ENCODE assay signal across 8 cellular contexts in genomic region chr9:93119953-93120845, GRCh38. TPM values are rescaled to one million over a fixed set of nuclear protein-coding genes. Genes with fewer than 3 reads are reported as not detected.
DNase-seq lines count a peak whose midpoint lies in the region; ATAC-seq, FAIRE-seq and TF ChIP-seq lines count a peak whose summit lies in the region.

No MANE protein-coding gene starts in this region.

- no peaks in the 10 kb centered on the region for H3K27me3 Mint-ChIP-seq in CD4-positive, alpha-beta memory T cell

- H3K9me3 Mint-ChIP-seq in CD4-positive, alpha-beta memory T cell: no peaks in the 10 kb centered on the region
- no peaks in the 10 kb centered on the region for H3K9me3 Mint-ChIP-seq in stimulated activated effector memory CD8-positive, alpha-beta T cell treated with anti-CD3 and anti-CD28 coated beads, Interleukin-12 subunit alpha, Interleukin-12 subunit beta, amount 100 ng/mL, for 72 hours

- CTCF ChIA-PET in CD4-positive, alpha-beta memory T cell (lab: Charles Lee; ENCODE audit: partially characterized antibody): interaction anchor here (0.6 to 2.7 kb wide), 10 partner anchors 9 to 183 kb away, joined by 3 to 9 read pairs (median 4); no protein-coding TSS in a partner anchor

- H3K36me3 Mint-ChIP-seq in CD4-positive, alpha-beta memory T cell: peaks cover 0 to 27% of the 10 kb centered on the region in 2 donors
- peaks cover 80% of the 10 kb centered on the region for H3K36me3 Mint-ChIP-seq in stimulated activated effector memory CD8-positive, alpha-beta T cell treated with anti-CD3 and anti-CD28 coated beads, Interleukin-12 subunit alpha, Interleukin-12 subunit beta, amount 100 ng/mL, for 72 hours

- H3K9me3 ChIP-seq in CD4-positive, alpha-beta memory T cell (ENCODE audit: control insufficient read depth in 1 of 2, low read length in 2 of 2): no peaks in the 10 kb centered on the region

- H3K4me1 ChIP-seq in CD4-positive, alpha-beta memory T cell (ENCODE audit: insufficient read depth, low read length): peaks cover 15% of the 10 kb centered on the region

- peaks cover 12 to 37% (median 18%) of the 10 kb centered on the region in 4 donors for H3K4me1 Mint-ChIP-seq in CD4-positive, alpha-beta memory T cell
- H3K4me1 Mint-ChIP-seq in stimulated activated effector memory CD8-positive, alpha-beta T cell treated with anti-CD3 and anti-CD28 coated beads, Interleukin-12 subunit alpha, Interleukin-12 subunit beta, amount 100 ng/mL, for 72 hours: peaks cover 42% of the 10 kb centered on the region

- no peaks in the 10 kb centered on the region for H3K27me3 ChIP-seq in CD4-positive, alpha-beta memory T cell (ENCODE audit: insufficient read depth, low read length)
- H3K27me3 ChIP-seq in bronchial epithelial cell (ENCODE audit: control insufficient read depth, insufficient read depth, low read length): no peaks in the 10 kb centered on the region

- POLR2A ChIA-PET in CD4-positive, alpha-beta memory T cell (lab: Charles Lee; ENCODE audit: partially characterized antibody): interaction anchor here (0.8 to 2.7 kb wide), 6 partner anchors 11 to 92 kb away, joined by 3 to 11 read pairs (median 6); partner anchors contain the start of gene NINJ1

- no peak overlapping the region for H3K4me3 ChIP-seq in CD4-positive, alpha-beta memory T cell (ENCODE audit: low read length in 2 of 2)
- no peak overlapping the region for H3K4me3 ChIP-seq in bronchial epithelial cell (ENCODE audit: low read depth, low read length)

- peak; percentile 90 for ATAC-seq in HG03175 (IDR thresholded peaks at IDR 0.05; ENCODE audit: unreplicated experiment)
- peak; percentile 84 for ATAC-seq in stimulated activated effector memory CD8-positive, alpha-beta T cell treated with anti-CD3 and anti-CD28 coated beads, Interleukin-12 subunit alpha, Interleukin-12 subunit beta, amount 100 ng/mL, for 72 hours

- peak overlapping the region; percentile 37 to 90 (median 81) for H3K27ac Mint-ChIP-seq in CD4-positive, alpha-beta memory T cell
- H3K27ac Mint-ChIP-seq in stimulated activated effector memory CD8-positive, alpha-beta T cell treated with anti-CD3 and anti-CD28 coated beads, Interleukin-12 subunit alpha, Interleukin-12 subunit beta, amount 100 ng/mL, for 72 hours: peak overlapping the region; percentile 33

- H3K27ac ChIP-seq in CD4-positive, alpha-beta memory T cell (ENCODE audit: low read depth, low read length): no peak overlapping the region

- peak in 2 of 5 donors; percentile 21 to 52 for DNase-seq in CD4-positive, alpha-beta memory T cell
- DNase-seq in GM19238 (ENCODE audit: insufficient read length, low spot score) (peak; percentile 78), SHP77 treated with DMSO at 0.1 percent for 48 hours (lab: John Stamatoyannopoulos, UW) (peak; percentile 62), bronchial epithelial cell (ENCODE audit: low read depth) (peak; percentile 89), kidney tubule cell (ENCODE audit: low spot score) (peak; percentile 98), NCI-H526 treated with DMSO at 0.1 percent for 48 hours (lab: John Stamatoyannopoulos, UW) (no peak)
- DNase-seq in stimulated activated effector memory CD8-positive, alpha-beta T cell treated with anti-CD3 and anti-CD28 coated beads, Interleukin-12 subunit alpha, Interleukin-12 subunit beta, amount 100 ng/mL, for 72 hours (ENCODE audit: low spot score in 2 of 2): no peak

- intact Hi-C loops in CD4-positive, alpha-beta memory T cell (cut with micrococcal nuclease): no loop called here

- peaks cover 7% of the 10 kb centered on the region for H3K36me3 ChIP-seq in CD4-positive, alpha-beta memory T cell (ENCODE audit: insufficient read depth, low read length)
- H3K36me3 ChIP-seq in bronchial epithelial cell (ENCODE audit: control insufficient read depth, insufficient read depth, low read length): peaks cover 7% of the 10 kb centered on the region

- peak; percentile 94 for FAIRE-seq in bronchial epithelial cell (lab: Jason Lieb, UNC)

- H3K4me3 Mint-ChIP-seq in CD4-positive, alpha-beta memory T cell: peak overlapping the region in 5 of 8 donors; percentile 18 to 42 (median 26)
- H3K4me3 Mint-ChIP-seq in stimulated activated effector memory CD8-positive, alpha-beta T cell treated with anti-CD3 and anti-CD28 coated beads, Interleukin-12 subunit alpha, Interleukin-12 subunit beta, amount 100 ng/mL, for 72 hours: peak overlapping the region; percentile 30

- peak; percentile 57 for TF ChIP-seq CTCF in bronchial epithelial cell (IDR thresholded peaks at IDR 0.05; ENCODE audit: insufficient read depth, low read length, severe bottlenecking)

RNA-seq across cellular contexts. Expression of gene NINJ1, which starts 13.9 kb away (rescaled TPM):
- 10 to 100 TPM; 31.1 to 31.3 TPM for total RNA-seq in CD4-positive, alpha-beta memory T cell
- 10 to 100 TPM; 75.7 to 92.4 TPM for polyA plus RNA-seq in CD4-positive, alpha-beta memory T cell
- total RNA-seq in bronchial epithelial cell: 13.4 and 15.9 TPM in 2 replicates

RNA-seq across cellular contexts. Expression of gene CARD19, which starts 24.2 kb away (rescaled TPM):
- total RNA-seq in CD4-positive, alpha-beta memory T cell: 10 to 100 TPM; 57.8 to 64.2 TPM
- 10 to 100 TPM; 65.6 to 88.7 TPM for polyA plus RNA-seq in CD4-positive, alpha-beta memory T cell
- total RNA-seq in bronchial epithelial cell: 43.4 and 47.9 TPM in 2 replicates

Comparison
In these comparisons a context has a peak if more than half of its experiments do, and no peak if none do; other contexts are left out.
1. DNase-seq: peak in GM19238 (single experiment), SHP77 treated with DMSO at 0.1 percent for 48 hours (single experiment), bronchial epithelial cell (single experiment) and kidney tubule cell (single experiment); none in stimulated activated effector memory CD8-positive, alpha-beta T cell treated with anti-CD3 and anti-CD28 coated beads, Interleukin-12 subunit alpha, Interleukin-12 subunit beta, amount 100 ng/mL, for 72 hours (0 of 2) and NCI-H526 treated with DMSO at 0.1 percent for 48 hours (single experiment).